Comparison of ENCODE assay signal across 17 cellular contexts in the genomic region with DNA sequence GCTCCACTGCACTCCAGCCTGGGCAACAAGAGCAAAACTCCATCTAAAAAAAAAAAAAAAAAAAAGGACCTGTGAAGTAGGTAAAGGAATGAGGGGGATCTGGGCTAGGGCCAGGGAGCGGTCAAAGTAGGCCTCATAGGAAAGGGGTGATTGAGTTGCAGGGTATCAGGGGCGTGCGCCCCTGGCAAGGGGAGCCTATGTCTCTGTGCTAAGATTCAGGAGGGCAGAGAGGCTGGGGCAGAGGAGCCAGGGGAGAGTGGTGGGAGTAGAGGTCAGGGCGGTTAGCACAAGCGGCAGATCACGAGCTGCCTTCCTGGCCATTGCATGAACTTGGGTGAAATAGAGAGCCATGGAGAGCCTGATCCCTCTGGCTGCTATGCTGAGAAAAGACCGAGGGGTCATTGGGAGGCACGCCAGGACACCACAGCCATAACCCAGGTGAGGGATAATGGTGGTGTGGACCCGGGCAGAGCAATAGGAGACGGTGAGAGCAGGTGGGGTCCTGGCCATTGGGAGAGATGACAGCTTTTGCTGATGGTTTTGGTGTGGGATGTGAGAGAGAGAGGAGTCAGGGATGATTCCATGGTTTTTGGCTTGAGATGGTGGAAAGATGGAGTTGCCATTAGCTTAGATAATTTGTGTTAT.
"Had no signal": no experiment of that assay in that cellular context is flagged by ENCODE, and none has a peak within 500 bp of the region (broad histone marks: within the 10 kb centered on the region; RNA-seq: fewer than 3 reads in every experiment).

No MANE protein-coding gene starts in this region.

- H3K4me3 Mint-ChIP-seq: activated naive CD4-positive, alpha-beta T cell treated with anti-CD3 and anti-CD28 coated beads for 36 hours; central memory CD8-positive, alpha-beta T cell; endodermal cell; T-helper 17 cell had no signal

- H3K27me3 ChIP-seq: adrenal gland, right lobe of liver, stomach, tibial nerve had no signal

- DNase-seq: activated CD4-positive, alpha-beta T cell treated with anti-CD3 and anti-CD28 coated beads, Interleukin-2, amount 50 U/mL, for 48 hours; activated CD8-positive, alpha-beta memory T cell treated with anti-CD3 and anti-CD28 coated beads, Interleukin-2, amount 50 U/mL, for 4 hours; activated naive CD4-positive, alpha-beta T cell treated with anti-CD3 and anti-CD28 coated beads for 36 hours; dermis blood vessel endothelial cell; endodermal cell; erythroblast; hippocampal formation; kidney glomerular epithelial cell; psoas muscle; stimulated activated CD4-positive, alpha-beta T cell treated with anti-CD3 and anti-CD28 coated beads, Interleukin-2, amount 100 ng/mL, for 24 hours; stomach; T-helper 17 cell had no signal

- ATAC-seq: psoas muscle, right lobe of liver, T-helper 17 cell had no signal

- H3K27ac ChIP-seq: psoas muscle, right lobe of liver, SK-N-MC, stomach had no signal

- H3K4me1 ChIP-seq: psoas muscle had no signal

- H3K36me3 ChIP-seq: adrenal gland, right lobe of liver, stomach, tibial nerve had no signal

- H3K4me1 Mint-ChIP-seq: central memory CD8-positive, alpha-beta T cell had no signal

- H3K27ac Mint-ChIP-seq: activated naive CD4-positive, alpha-beta T cell treated with anti-CD3 and anti-CD28 coated beads for 36 hours; endodermal cell; T-helper 17 cell had no signal

- H3K4me3 ChIP-seq: adrenal gland, psoas muscle, right lobe of liver, SK-N-MC, stomach, tibial nerve had no signal

- H3K9me3 ChIP-seq: adrenal gland, psoas muscle, right lobe of liver, stomach, tibial nerve had no signal

- H3K9me3 Mint-ChIP-seq: activated naive CD4-positive, alpha-beta T cell treated with anti-CD3 and anti-CD28 coated beads for 36 hours; central memory CD8-positive, alpha-beta T cell; endodermal cell had no signal
